ENCODE assay signal across 1 cellular context in genomic region chr2:222708274-222708710, GRCh38.
A peak's percentile ranks its signal among the peaks of the same experiment; 100 is the strongest.
TF ChIP-seq lines count a peak whose summit lies in the region.

No MANE protein-coding gene starts in this region.

TF ChIP-seq in HepG2, 621 proteins besides CTCF, POLR2A, EP300 and RAD21 (continued from another document and continues in another):
- no peak for TF ChIP-seq ZBTB10 (CRISPR knock-in tag; IDR thresholded peaks at IDR 0.05; ENCODE audit: borderline replicate concordance)
- no peak for TF ChIP-seq LRRFIP1 (CRISPR knock-in tag; conservative IDR thresholded peaks at IDR 0.05)
- 0 out of 2 replicates have a peak, but pooled peaks have one; percentile 2 for TF ChIP-seq SOX5 (CRISPR knock-in tag; IDR thresholded peaks at IDR 0.05; ENCODE audit: borderline replicate concordance)
- TF ChIP-seq BATF2 (CRISPR knock-in tag; IDR thresholded peaks at IDR 0.05), result no peak
- TF ChIP-seq, protein P1, sequence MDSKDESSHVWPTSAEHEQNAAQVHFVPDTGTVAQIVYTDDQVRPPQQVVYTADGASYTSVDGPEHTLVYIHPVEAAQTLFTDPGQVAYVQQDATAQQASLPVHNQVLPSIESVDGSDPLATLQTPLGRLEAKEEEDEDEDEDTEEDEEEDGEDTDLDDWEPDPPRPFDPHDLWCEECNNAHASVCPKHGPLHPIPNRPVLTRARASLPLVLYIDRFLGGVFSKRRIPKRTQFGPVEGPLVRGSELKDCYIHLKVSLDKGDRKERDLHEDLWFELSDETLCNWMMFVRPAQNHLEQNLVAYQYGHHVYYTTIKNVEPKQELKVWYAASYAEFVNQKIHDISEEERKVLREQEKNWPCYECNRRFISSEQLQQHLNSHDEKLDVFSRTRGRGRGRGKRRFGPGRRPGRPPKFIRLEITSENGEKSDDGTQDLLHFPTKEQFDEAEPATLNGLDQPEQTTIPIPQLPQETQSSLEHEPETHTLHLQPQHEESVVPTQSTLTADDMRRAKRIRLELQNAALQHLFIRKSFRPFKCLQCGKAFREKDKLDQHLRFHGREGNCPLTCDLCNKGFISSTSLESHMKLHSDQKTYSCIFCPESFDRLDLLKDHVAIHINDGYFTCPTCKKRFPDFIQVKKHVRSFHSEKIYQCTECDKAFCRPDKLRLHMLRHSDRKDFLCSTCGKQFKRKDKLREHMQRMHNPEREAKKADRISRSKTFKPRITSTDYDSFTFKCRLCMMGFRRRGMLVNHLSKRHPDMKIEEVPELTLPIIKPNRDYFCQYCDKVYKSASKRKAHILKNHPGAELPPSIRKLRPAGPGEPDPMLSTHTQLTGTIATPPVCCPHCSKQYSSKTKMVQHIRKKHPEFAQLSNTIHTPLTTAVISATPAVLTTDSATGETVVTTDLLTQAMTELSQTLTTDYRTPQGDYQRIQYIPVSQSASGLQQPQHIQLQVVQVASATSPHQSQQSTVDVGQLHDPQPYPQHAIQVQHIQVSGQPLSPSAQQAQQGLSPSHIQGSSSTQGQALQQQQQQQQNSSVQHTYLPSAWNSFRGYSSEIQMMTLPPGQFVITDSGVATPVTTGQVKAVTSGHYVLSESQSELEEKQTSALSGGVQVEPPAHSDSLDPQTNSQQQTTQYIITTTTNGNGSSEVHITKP (CRISPR knock-in tag; IDR thresholded peaks at IDR 0.05; ENCODE audit: low read depth), result no peak; the same call in 1 of the 2 replicates
- TF ChIP-seq ZNF468 (CRISPR knock-in tag; IDR thresholded peaks at IDR 0.05), result no peak
- no peak for TF ChIP-seq ZNF44 (CRISPR knock-in tag; IDR thresholded peaks at IDR 0.05)
- TF ChIP-seq ZNF510 (CRISPR knock-in tag; IDR thresholded peaks at IDR 0.05; ENCODE audit: low read depth), result no peak; the same call in 1 of the 2 replicates
- no peak for TF ChIP-seq HNRNPLL (IDR thresholded peaks at IDR 0.05; ENCODE audit: low read depth, low read length, poor library complexity, severe bottlenecking)
- no peak for TF ChIP-seq CENPX (CRISPR knock-in tag; IDR thresholded peaks at IDR 0.05)
- TF ChIP-seq THYN1 (CRISPR knock-in tag; IDR thresholded peaks at IDR 0.05; ENCODE audit: borderline replicate concordance, low read depth), result 0 out of 2 replicates have a peak, but pooled peaks have one; percentile 83
- TF ChIP-seq ZNF572 (CRISPR knock-in tag; IDR thresholded peaks at IDR 0.05), result no peak
- no peak for TF ChIP-seq HNF1B (CRISPR knock-in tag; IDR thresholded peaks at IDR 0.05)
- TF ChIP-seq ZBTB1 (CRISPR knock-in tag; IDR thresholded peaks at IDR 0.05; ENCODE audit: borderline replicate concordance), result no peak
- no peak for TF ChIP-seq MAZ (IDR thresholded peaks at IDR 0.05; ENCODE audit: borderline replicate concordance, low read depth, low read length)
- no peak for TF ChIP-seq MAZ (CRISPR knock-in tag; IDR thresholded peaks at IDR 0.05; ENCODE audit: low read depth)
- no peak for TF ChIP-seq ZKSCAN8 (CRISPR knock-in tag; IDR thresholded peaks at IDR 0.05; ENCODE audit: borderline replicate concordance)
- TF ChIP-seq MEF2D (CRISPR knock-in tag; IDR thresholded peaks at IDR 0.05), result no peak
- no peak for TF ChIP-seq ZNF530 (CRISPR knock-in tag; IDR thresholded peaks at IDR 0.05; ENCODE audit: low read depth)
- TF ChIP-seq, protein P2, sequence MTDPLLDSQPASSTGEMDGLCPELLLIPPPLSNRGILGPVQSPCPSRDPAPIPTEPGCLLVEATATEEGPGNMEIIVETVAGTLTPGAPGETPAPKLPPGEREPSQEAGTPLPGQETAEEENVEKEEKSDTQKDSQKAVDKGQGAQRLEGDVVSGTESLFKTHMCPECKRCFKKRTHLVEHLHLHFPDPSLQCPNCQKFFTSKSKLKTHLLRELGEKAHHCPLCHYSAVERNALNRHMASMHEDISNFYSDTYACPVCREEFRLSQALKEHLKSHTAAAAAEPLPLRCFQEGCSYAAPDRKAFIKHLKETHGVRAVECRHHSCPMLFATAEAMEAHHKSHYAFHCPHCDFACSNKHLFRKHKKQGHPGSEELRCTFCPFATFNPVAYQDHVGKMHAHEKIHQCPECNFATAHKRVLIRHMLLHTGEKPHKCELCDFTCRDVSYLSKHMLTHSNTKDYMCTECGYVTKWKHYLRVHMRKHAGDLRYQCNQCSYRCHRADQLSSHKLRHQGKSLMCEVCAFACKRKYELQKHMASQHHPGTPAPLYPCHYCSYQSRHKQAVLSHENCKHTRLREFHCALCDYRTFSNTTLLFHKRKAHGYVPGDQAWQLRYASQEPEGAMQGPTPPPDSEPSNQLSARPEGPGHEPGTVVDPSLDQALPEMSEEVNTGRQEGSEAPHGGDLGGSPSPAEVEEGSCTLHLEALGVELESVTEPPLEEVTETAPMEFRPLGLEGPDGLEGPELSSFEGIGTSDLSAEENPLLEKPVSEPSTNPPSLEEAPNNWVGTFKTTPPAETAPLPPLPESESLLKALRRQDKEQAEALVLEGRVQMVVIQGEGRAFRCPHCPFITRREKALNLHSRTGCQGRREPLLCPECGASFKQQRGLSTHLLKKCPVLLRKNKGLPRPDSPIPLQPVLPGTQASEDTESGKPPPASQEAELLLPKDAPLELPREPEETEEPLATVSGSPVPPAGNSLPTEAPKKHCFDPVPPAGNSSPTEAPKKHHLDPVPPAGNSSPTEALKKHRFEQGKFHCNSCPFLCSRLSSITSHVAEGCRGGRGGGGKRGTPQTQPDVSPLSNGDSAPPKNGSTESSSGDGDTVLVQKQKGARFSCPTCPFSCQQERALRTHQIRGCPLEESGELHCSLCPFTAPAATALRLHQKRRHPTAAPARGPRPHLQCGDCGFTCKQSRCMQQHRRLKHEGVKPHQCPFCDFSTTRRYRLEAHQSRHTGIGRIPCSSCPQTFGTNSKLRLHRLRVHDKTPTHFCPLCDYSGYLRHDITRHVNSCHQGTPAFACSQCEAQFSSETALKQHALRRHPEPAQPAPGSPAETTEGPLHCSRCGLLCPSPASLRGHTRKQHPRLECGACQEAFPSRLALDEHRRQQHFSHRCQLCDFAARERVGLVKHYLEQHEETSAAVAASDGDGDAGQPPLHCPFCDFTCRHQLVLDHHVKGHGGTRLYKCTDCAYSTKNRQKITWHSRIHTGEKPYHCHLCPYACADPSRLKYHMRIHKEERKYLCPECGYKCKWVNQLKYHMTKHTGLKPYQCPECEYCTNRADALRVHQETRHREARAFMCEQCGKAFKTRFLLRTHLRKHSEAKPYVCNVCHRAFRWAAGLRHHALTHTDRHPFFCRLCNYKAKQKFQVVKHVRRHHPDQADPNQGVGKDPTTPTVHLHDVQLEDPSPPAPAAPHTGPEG (CRISPR knock-in tag; IDR thresholded peaks at IDR 0.05), result no peak
- TF ChIP-seq, protein P3, sequence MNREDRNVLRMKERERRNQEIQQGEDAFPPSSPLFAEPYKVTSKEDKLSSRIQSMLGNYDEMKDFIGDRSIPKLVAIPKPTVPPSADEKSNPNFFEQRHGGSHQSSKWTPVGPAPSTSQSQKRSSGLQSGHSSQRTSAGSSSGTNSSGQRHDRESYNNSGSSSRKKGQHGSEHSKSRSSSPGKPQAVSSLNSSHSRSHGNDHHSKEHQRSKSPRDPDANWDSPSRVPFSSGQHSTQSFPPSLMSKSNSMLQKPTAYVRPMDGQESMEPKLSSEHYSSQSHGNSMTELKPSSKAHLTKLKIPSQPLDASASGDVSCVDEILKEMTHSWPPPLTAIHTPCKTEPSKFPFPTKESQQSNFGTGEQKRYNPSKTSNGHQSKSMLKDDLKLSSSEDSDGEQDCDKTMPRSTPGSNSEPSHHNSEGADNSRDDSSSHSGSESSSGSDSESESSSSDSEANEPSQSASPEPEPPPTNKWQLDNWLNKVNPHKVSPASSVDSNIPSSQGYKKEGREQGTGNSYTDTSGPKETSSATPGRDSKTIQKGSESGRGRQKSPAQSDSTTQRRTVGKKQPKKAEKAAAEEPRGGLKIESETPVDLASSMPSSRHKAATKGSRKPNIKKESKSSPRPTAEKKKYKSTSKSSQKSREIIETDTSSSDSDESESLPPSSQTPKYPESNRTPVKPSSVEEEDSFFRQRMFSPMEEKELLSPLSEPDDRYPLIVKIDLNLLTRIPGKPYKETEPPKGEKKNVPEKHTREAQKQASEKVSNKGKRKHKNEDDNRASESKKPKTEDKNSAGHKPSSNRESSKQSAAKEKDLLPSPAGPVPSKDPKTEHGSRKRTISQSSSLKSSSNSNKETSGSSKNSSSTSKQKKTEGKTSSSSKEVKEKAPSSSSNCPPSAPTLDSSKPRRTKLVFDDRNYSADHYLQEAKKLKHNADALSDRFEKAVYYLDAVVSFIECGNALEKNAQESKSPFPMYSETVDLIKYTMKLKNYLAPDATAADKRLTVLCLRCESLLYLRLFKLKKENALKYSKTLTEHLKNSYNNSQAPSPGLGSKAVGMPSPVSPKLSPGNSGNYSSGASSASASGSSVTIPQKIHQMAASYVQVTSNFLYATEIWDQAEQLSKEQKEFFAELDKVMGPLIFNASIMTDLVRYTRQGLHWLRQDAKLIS (CRISPR knock-in tag; IDR thresholded peaks at IDR 0.05), result no peak
- no peak for TF ChIP-seq HOXD1 (CRISPR knock-in tag; IDR thresholded peaks at IDR 0.05)
- no peak for TF ChIP-seq PRPF4 (IDR thresholded peaks at IDR 0.05; ENCODE audit: low read depth, low read length, poor library complexity, severe bottlenecking)
- no peak for TF ChIP-seq ZNF674 (CRISPR knock-in tag; IDR thresholded peaks at IDR 0.05; ENCODE audit: low read depth)
- TF ChIP-seq SAP130 (CRISPR knock-in tag; IDR thresholded peaks at IDR 0.05; ENCODE audit: low read depth), result peak; percentile 63
- TF ChIP-seq, protein P4, sequence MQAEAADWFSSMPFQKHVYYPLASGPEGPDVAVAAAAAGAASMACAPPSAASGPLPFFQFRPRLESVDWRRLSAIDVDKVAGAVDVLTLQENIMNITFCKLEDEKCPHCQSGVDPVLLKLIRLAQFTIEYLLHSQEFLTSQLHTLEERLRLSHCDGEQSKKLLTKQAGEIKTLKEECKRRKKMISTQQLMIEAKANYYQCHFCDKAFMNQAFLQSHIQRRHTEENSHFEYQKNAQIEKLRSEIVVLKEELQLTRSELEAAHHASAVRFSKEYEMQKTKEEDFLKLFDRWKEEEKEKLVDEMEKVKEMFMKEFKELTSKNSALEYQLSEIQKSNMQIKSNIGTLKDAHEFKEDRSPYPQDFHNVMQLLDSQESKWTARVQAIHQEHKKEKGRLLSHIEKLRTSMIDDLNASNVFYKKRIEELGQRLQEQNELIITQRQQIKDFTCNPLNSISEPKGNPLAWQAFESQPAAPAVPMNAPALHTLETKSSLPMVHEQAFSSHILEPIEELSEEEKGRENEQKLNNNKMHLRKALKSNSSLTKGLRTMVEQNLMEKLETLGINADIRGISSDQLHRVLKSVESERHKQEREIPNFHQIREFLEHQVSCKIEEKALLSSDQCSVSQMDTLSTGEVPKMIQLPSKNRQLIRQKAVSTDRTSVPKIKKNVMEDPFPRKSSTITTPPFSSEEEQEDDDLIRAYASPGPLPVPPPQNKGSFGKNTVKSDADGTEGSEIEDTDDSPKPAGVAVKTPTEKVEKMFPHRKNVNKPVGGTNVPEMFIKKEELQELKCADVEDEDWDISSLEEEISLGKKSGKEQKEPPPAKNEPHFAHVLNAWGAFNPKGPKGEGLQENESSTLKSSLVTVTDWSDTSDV (CRISPR knock-in tag; IDR thresholded peaks at IDR 0.05), result no peak
